1 cellular context compared by ENCODE assay signal in the genomic region with DNA sequence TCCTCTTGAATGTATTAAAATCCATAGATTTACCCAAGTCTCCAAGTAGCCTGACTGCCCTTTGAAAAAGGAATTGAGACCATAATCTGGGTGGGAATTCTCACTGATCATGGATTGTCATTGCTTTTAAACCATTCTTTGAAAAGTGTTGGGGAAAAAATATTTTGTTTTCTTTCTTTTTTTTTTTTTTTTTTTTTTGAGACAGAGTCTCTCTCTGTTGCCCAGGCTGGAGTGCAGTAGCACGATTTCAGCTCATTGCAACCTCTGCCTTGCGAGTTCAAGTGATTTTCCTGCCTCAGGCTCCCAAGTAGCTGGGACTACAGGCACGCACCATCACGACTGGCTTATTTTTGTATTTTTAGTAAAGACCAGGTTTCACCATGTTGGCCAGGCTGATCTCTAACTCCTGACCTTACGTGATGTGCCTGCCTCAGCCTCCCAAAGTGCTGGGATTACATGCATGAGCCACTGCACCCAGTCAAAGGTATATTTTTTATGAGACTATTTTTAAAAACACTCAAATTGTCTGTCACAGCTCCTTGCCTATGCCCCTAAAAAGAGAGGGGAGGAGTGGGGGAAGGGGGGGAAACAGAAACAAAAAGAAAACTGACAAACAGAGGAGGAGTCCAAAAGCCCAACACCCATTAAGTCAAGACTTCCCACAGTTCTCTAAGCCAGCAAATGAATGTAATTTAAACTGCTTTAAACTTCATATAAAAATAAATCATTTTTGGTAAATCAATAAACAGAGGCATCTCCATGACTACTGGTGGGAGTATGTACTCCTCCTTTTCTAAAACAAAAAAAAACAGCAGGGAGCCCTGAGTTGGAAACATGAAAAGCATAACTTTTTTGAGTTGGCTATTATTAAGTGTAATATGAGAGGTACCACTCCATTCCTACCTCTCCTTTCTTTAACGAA.
TF ChIP-seq lines count a peak whose summit lies in the region.

No MANE protein-coding gene starts in this region.

TF ChIP-seq in HCT116, 20 proteins besides CTCF, POLR2A, EP300 and RAD21:
- TF ChIP-seq SRF (IDR thresholded peaks at IDR 0.05; ENCODE audit: low read depth) (no peak), JUND (IDR thresholded peaks at IDR 0.05) (no peak), CBX3 (IDR thresholded peaks at IDR 0.05; ENCODE audit: low read depth) (no peak), CEBPB (IDR thresholded peaks at IDR 0.05; ENCODE audit: low read depth) (no peak), SP1 (IDR thresholded peaks at IDR 0.05; ENCODE audit: low read depth) (no peak), EZH2phosphoT487 (IDR thresholded peaks at IDR 0.05; ENCODE audit: borderline replicate concordance) (no peak), SIN3A (IDR thresholded peaks at IDR 0.05; ENCODE audit: low read depth) (no peak), ZFX (IDR thresholded peaks at IDR 0.05) (no peak), EGR1 (IDR thresholded peaks at IDR 0.05; ENCODE audit: low read depth) (no peak), FOSL1 (IDR thresholded peaks at IDR 0.05; ENCODE audit: low read depth) (no peak)
- TF ChIP-seq, protein P1, sequence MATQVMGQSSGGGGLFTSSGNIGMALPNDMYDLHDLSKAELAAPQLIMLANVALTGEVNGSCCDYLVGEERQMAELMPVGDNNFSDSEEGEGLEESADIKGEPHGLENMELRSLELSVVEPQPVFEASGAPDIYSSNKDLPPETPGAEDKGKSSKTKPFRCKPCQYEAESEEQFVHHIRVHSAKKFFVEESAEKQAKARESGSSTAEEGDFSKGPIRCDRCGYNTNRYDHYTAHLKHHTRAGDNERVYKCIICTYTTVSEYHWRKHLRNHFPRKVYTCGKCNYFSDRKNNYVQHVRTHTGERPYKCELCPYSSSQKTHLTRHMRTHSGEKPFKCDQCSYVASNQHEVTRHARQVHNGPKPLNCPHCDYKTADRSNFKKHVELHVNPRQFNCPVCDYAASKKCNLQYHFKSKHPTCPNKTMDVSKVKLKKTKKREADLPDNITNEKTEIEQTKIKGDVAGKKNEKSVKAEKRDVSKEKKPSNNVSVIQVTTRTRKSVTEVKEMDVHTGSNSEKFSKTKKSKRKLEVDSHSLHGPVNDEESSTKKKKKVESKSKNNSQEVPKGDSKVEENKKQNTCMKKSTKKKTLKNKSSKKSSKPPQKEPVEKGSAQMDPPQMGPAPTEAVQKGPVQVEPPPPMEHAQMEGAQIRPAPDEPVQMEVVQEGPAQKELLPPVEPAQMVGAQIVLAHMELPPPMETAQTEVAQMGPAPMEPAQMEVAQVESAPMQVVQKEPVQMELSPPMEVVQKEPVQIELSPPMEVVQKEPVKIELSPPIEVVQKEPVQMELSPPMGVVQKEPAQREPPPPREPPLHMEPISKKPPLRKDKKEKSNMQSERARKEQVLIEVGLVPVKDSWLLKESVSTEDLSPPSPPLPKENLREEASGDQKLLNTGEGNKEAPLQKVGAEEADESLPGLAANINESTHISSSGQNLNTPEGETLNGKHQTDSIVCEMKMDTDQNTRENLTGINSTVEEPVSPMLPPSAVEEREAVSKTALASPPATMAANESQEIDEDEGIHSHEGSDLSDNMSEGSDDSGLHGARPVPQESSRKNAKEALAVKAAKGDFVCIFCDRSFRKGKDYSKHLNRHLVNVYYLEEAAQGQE (IDR thresholded peaks at IDR 0.05; ENCODE audit: low read depth): no peak
- TF ChIP-seq, protein P2, sequence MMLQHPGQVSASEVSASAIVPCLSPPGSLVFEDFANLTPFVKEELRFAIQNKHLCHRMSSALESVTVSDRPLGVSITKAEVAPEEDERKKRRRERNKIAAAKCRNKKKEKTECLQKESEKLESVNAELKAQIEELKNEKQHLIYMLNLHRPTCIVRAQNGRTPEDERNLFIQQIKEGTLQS (IDR thresholded peaks at IDR 0.05): no peak
TF ChIP-seq in HCT116: peak in this region for 0.
